1 cellular context compared by ENCODE assay signal in the genomic region with DNA sequence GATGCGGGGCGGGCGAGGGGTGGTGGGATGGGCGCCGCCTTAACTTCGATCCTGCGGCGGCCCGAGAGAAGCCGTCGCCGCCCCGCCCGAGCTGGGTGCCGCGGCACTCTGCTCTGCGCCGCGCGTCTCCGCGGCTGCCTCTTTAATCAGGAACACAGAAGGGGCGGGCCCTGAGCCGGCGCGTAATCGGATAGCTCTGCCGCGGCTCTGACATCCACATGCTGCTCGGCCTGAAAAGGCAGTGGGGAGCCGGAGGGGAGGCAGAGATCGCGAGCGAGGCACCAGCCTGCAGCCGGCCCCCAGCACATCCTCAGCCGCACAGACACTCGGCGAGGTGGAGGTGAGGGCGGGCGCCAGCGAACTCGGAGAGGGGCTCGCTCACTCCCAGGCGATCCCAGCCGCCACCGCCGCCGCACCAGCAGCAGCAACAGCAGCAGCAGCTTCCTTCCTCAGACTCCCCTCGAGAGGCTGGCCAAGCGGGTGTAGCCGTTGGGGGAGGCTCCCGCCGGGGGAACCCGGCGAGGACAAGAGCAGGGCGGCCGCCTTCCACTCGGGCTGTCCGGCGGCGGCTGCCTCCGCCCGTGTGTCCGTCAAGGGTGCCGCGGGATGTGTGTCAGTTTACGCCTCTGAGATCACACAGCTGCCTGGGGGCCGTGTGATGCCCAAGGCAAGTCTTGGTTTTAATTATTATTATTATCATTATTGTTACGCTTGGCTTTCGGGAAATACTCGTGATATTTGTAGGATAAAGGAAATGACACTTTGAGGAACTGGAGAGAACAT.
TF ChIP-seq lines count a peak whose summit lies in the region.

A gene with protein sequence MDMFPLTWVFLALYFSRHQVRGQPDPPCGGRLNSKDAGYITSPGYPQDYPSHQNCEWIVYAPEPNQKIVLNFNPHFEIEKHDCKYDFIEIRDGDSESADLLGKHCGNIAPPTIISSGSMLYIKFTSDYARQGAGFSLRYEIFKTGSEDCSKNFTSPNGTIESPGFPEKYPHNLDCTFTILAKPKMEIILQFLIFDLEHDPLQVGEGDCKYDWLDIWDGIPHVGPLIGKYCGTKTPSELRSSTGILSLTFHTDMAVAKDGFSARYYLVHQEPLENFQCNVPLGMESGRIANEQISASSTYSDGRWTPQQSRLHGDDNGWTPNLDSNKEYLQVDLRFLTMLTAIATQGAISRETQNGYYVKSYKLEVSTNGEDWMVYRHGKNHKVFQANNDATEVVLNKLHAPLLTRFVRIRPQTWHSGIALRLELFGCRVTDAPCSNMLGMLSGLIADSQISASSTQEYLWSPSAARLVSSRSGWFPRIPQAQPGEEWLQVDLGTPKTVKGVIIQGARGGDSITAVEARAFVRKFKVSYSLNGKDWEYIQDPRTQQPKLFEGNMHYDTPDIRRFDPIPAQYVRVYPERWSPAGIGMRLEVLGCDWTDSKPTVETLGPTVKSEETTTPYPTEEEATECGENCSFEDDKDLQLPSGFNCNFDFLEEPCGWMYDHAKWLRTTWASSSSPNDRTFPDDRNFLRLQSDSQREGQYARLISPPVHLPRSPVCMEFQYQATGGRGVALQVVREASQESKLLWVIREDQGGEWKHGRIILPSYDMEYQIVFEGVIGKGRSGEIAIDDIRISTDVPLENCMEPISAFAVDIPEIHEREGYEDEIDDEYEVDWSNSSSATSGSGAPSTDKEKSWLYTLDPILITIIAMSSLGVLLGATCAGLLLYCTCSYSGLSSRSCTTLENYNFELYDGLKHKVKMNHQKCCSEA (plus strand): TSS at position 263 of the 783 bp plus-strand sequence. CDS start 790 bp downstream, outside the sequence.

TF ChIP-seq in GM23338, 12 proteins besides CTCF, POLR2A, EP300 and RAD21 (continued from another document):
- TF ChIP-seq, protein P1, sequence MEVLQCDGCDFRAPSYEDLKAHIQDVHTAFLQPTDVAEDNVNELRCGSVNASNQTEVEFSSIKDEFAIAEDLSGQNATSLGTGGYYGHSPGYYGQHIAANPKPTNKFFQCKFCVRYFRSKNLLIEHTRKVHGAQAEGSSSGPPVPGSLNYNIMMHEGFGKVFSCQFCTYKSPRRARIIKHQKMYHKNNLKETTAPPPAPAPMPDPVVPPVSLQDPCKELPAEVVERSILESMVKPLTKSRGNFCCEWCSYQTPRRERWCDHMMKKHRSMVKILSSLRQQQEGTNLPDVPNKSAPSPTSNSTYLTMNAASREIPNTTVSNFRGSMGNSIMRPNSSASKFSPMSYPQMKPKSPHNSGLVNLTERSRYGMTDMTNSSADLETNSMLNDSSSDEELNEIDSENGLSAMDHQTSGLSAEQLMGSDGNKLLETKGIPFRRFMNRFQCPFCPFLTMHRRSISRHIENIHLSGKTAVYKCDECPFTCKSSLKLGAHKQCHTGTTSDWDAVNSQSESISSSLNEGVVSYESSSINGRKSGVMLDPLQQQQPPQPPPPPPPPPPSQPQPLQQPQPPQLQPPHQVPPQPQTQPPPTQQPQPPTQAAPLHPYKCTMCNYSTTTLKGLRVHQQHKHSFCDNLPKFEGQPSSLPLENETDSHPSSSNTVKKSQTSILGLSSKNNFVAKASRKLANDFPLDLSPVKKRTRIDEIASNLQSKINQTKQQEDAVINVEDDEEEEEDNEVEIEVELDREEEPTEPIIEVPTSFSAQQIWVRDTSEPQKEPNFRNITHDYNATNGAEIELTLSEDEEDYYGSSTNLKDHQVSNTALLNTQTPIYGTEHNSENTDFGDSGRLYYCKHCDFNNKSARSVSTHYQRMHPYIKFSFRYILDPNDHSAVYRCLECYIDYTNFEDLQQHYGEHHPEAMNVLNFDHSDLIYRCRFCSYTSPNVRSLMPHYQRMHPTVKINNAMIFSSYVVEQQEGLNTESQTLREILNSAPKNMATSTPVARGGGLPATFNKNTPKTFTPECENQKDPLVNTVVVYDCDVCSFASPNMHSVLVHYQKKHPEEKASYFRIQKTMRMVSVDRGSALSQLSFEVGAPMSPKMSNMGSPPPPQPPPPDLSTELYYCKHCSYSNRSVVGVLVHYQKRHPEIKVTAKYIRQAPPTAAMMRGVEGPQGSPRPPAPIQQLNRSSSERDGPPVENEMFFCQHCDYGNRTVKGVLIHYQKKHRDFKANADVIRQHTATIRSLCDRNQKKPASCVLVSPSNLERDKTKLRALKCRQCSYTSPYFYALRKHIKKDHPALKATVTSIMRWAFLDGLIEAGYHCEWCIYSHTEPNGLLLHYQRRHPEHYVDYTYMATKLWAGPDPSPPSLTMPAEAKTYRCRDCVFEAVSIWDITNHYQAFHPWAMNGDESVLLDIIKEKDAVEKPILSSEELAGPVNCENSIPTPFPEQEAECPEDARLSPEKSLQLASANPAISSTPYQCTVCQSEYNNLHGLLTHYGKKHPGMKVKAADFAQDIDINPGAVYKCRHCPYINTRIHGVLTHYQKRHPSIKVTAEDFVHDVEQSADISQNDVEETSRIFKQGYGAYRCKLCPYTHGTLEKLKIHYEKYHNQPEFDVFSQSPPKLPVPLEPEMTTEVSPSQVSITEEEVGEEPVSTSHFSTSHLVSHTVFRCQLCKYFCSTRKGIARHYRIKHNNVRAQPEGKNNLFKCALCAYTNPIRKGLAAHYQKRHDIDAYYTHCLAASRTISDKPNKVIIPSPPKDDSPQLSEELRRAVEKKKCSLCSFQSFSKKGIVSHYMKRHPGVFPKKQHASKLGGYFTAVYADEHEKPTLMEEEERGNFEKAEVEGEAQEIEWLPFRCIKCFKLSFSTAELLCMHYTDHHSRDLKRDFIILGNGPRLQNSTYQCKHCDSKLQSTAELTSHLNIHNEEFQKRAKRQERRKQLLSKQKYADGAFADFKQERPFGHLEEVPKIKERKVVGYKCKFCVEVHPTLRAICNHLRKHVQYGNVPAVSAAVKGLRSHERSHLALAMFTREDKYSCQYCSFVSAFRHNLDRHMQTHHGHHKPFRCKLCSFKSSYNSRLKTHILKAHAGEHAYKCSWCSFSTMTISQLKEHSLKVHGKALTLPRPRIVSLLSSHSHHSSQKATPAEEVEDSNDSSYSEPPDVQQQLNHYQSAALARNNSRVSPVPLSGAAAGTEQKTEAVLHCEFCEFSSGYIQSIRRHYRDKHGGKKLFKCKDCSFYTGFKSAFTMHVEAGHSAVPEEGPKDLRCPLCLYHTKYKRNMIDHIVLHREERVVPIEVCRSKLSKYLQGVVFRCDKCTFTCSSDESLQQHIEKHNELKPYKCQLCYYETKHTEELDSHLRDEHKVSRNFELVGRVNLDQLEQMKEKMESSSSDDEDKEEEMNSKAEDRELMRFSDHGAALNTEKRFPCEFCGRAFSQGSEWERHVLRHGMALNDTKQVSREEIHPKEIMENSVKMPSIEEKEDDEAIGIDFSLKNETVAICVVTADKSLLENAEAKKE (CRISPR knock-in tag; IDR thresholded peaks at IDR 0.05), result no peak
